24 cellular contexts compared by ENCODE assay signal in the genomic region with DNA sequence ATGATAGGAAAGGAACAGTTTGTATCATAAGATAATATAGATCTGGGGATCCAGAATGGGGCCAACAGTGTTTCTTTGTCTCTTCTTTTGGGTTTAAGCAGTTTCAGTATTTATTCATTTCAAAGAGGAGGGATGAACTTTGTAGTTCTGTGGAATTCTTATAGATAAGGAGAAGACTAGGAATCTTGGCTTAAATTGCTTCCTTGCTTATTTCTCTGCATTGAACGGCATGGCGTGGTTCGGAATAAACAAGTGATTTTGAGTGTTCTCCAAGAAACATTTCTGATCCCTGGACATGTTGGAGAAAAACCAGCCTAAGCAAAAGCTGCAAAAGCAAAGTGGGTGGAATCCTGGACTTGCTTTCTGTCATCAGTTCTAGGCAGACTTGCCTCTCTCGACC.
"Had no signal": no experiment of that assay in that cellular context is flagged by ENCODE, and none has a peak within 500 bp of the region (broad histone marks: within the 10 kb centered on the region; RNA-seq: fewer than 3 reads in every experiment).

No MANE protein-coding gene starts in this region.

- H3K9me3 ChIP-seq: esophagus squamous epithelium, gastrocnemius medialis, neutrophil, prostate gland, right atrium auricular region, sigmoid colon, stomach, transverse colon, upper lobe of right lung, vagina had no signal

- H3K4me3 Mint-ChIP-seq: effector memory CD8-positive, alpha-beta T cell; naive thymus-derived CD4-positive, alpha-beta T cell; stimulated activated effector memory CD8-positive, alpha-beta T cell treated with anti-CD3 and anti-CD28 coated beads, Interleukin-12 subunit alpha, Interleukin-12 subunit beta, amount 100 ng/mL, for 72 hours had no signal

- H3K36me3 Mint-ChIP-seq: naive thymus-derived CD4-positive, alpha-beta T cell; stimulated activated effector memory CD8-positive, alpha-beta T cell treated with anti-CD3 and anti-CD28 coated beads, Interleukin-12 subunit alpha, Interleukin-12 subunit beta, amount 100 ng/mL, for 72 hours had no signal

- H3K27ac Mint-ChIP-seq: effector memory CD8-positive, alpha-beta T cell; naive thymus-derived CD4-positive, alpha-beta T cell; stimulated activated effector memory CD8-positive, alpha-beta T cell treated with anti-CD3 and anti-CD28 coated beads, Interleukin-12 subunit alpha, Interleukin-12 subunit beta, amount 100 ng/mL, for 72 hours had no signal

- H3K36me3 ChIP-seq: esophagus squamous epithelium, gastrocnemius medialis, neutrophil, prostate gland, right atrium auricular region, sigmoid colon, stomach, transverse colon, upper lobe of right lung, vagina had no signal

- H3K27me3 ChIP-seq: esophagus squamous epithelium, gastrocnemius medialis, right atrium auricular region, sigmoid colon, stomach, transverse colon, upper lobe of right lung, vagina had no signal

- H3K4me1 Mint-ChIP-seq: naive thymus-derived CD4-positive, alpha-beta T cell; stimulated activated effector memory CD8-positive, alpha-beta T cell treated with anti-CD3 and anti-CD28 coated beads, Interleukin-12 subunit alpha, Interleukin-12 subunit beta, amount 100 ng/mL, for 72 hours had no signal

- H3K27ac ChIP-seq: coronary artery, esophagus squamous epithelium, gastrocnemius medialis, neutrophil, prostate gland, right atrium auricular region, sigmoid colon, stomach, transverse colon, upper lobe of right lung, vagina had no signal

- H3K4me1 ChIP-seq: esophagus squamous epithelium, gastrocnemius medialis, prostate gland, right atrium auricular region, sigmoid colon, stomach, transverse colon, upper lobe of right lung had no signal

- DNase-seq: dermis blood vessel endothelial cell; effector memory CD8-positive, alpha-beta T cell; erythroblast; esophagus squamous epithelium; foreskin fibroblast; gastrocnemius medialis; head of caudate nucleus; left ventricle myocardium superior; mesenchymal stem cell; midbrain; naive thymus-derived CD4-positive, alpha-beta T cell; sigmoid colon; stimulated activated CD4-positive, alpha-beta T cell treated with anti-CD3 and anti-CD28 coated beads, Interleukin-2, amount 100 ng/mL, for 24 hours; stimulated activated CD4-positive, alpha-beta T cell treated with anti-CD3 and anti-CD28 coated beads, Interleukin-4, amount 100 ng/mL, for 24 hours; stimulated activated naive CD4-positive, alpha-beta T cell treated with Interleukin-2 at 50 U/mL for 16 hours; stomach; transverse colon; upper lobe of right lung had no signal

- H3K4me3 ChIP-seq: coronary artery, esophagus squamous epithelium, gastrocnemius medialis, prostate gland, right atrium auricular region, sigmoid colon, stomach, transverse colon, upper lobe of right lung, vagina had no signal

- H3K9me3 Mint-ChIP-seq: effector memory CD8-positive, alpha-beta T cell; naive thymus-derived CD4-positive, alpha-beta T cell; stimulated activated effector memory CD8-positive, alpha-beta T cell treated with anti-CD3 and anti-CD28 coated beads, Interleukin-12 subunit alpha, Interleukin-12 subunit beta, amount 100 ng/mL, for 72 hours had no signal
